In the genomic region with DNA sequence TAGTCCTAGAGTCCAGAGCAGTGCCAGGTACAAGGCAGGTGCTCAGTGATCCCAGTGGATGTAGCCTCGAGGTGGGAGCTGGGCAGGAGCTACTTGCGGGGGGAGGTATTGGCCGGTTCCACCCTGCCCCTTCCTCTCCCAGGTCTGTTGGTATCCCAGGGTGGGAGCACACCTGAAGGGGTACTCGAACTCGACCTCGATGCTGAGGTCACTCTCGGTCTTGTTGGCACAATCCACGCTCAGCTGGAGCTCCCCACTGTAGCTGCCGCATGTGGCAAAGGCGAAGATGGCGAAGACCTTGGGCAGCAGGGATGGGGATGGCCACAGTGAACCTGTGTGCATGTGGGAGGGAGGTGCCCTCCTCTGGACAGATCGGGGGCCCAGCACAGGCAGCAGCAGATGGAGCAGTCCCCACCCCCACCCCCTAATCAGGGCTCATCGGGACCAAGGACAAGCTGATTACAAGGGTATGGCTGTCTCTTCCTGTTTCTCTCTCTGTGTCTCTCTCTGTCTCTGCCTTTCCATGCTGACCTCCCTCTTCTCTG, we compare ENCODE assay signal across 23 cellular contexts. TPM values are rescaled to one million over a fixed set of nuclear protein-coding genes. Genes with fewer than 3 reads are reported as not detected.
"Had no signal": no experiment of that assay in that cellular context is flagged by ENCODE, and none has a peak within 500 bp of the region (broad histone marks: within the 10 kb centered on the region; RNA-seq: fewer than 3 reads in every experiment).

No MANE protein-coding gene starts in this region.

- H3K9ac ChIP-seq: parathyroid adenoma had no signal

- H3K27ac ChIP-seq: cardiac muscle cell, foreskin keratinocyte, lower lobe of right lung, neutrophil, parathyroid adenoma had no signal

- H3K27ac Mint-ChIP-seq: activated naive CD4-positive, alpha-beta T cell treated with anti-CD3 and anti-CD28 coated beads for 36 hours; dendritic cell treated with granulocyte-macrophage colony-stimulating factor and Interleukin-4, amounts not matched to agents 40 ng/mL and 50 ng/mL, for 4 days; immature natural killer cell; stimulated activated memory B cell treated with anti-CD40 and anti-IgM and Interleukin-4, amounts not matched to agents 10 μg/mL and 1 μg/mL and 100 μg/mL, for 72 hours had no signal

- H3K4me3 Mint-ChIP-seq: activated naive CD4-positive, alpha-beta T cell treated with anti-CD3 and anti-CD28 coated beads for 36 hours; dendritic cell treated with granulocyte-macrophage colony-stimulating factor and Interleukin-4, amounts not matched to agents 40 ng/mL and 50 ng/mL, for 4 days; stimulated activated memory B cell treated with anti-CD40 and anti-IgM and Interleukin-4, amounts not matched to agents 10 μg/mL and 1 μg/mL and 100 μg/mL, for 72 hours had no signal

- H3K9me3 ChIP-seq: lower lobe of right lung, mucosa of descending colon, neutrophil had no signal

- H3K4me1 ChIP-seq: foreskin keratinocyte, lower lobe of right lung had no signal

- H3K36me3 Mint-ChIP-seq: immature natural killer cell; stimulated activated memory B cell treated with anti-CD40 and anti-IgM and Interleukin-4, amounts not matched to agents 10 μg/mL and 1 μg/mL and 100 μg/mL, for 72 hours had no signal

- H3K36me3 ChIP-seq: cardiac muscle cell, lower lobe of right lung, neutrophil had no signal

- H3K27me3 ChIP-seq: foreskin keratinocyte had no signal

- H3K9me3 Mint-ChIP-seq: activated naive CD4-positive, alpha-beta T cell treated with anti-CD3 and anti-CD28 coated beads for 36 hours; activated T-cell treated with anti-CD3 and anti-CD28 coated beads, Interleukin-2, amount 50 U/mL, for 4 hours; dendritic cell treated with granulocyte-macrophage colony-stimulating factor and Interleukin-4, amounts not matched to agents 40 ng/mL and 50 ng/mL, for 4 days; immature natural killer cell; stimulated activated memory B cell treated with anti-CD40 and anti-IgM and Interleukin-4, amounts not matched to agents 10 μg/mL and 1 μg/mL and 100 μg/mL, for 72 hours had no signal

- H3K4me3 ChIP-seq: cardiac muscle cell, lower lobe of right lung, mucosa of descending colon had no signal

- H2AFZ ChIP-seq: parathyroid adenoma had no signal

- DNase-seq: activated CD4-positive, alpha-beta T cell treated with anti-CD3 and anti-CD28 coated beads, Interleukin-2, amount 50 U/mL, for 4 hours; activated CD8-positive, alpha-beta memory T cell treated with anti-CD3 and anti-CD28 coated beads for 24 hours; activated CD8-positive, alpha-beta memory T cell treated with anti-CD3 and anti-CD28 coated beads, Interleukin-2, amount 50 U/mL, for 4 hours; activated effector memory CD4-positive, alpha-beta T cell treated with Interleukin-2 at 50 U/mL for 16 hours; activated naive CD4-positive, alpha-beta T cell treated with anti-CD3 and anti-CD28 coated beads for 36 hours; activated T-cell treated with anti-CD3 and anti-CD28 coated beads, Interleukin-2, amount 50 U/mL, for 4 hours; effector CD8-positive, alpha-beta T cell; foreskin keratinocyte; immature natural killer cell; lower lobe of right lung; mesendoderm; mucosa of descending colon; right cardiac atrium; stimulated activated CD4-positive, alpha-beta T cell treated with anti-CD3 and anti-CD28 coated beads, Interleukin-1b, Interleukin-23, amount 100 ng/mL, for 48 hours had no signal

- H3K27me3 Mint-ChIP-seq: stimulated activated memory B cell treated with anti-CD40 and anti-IgM and Interleukin-4, amounts not matched to agents 10 μg/mL and 1 μg/mL and 100 μg/mL, for 72 hours had no signal

RNA-seq across cellular contexts. Expression of a gene that starts 35.5 kb away (rescaled TPM):
- total RNA-seq: foreskin keratinocyte, kidney epithelial cell, left lobe of liver, pulmonary artery endothelial cell, skeletal muscle tissue had no signal
